7 cellular contexts compared by ENCODE assay signal in genomic region chr22:20916916-20917810, GRCh38. TPM values are rescaled to one million over a fixed set of nuclear protein-coding genes. Genes with fewer than 3 reads are reported as not detected.
DNase-seq lines count a peak whose midpoint lies in the region; ATAC-seq and TF ChIP-seq lines count a peak whose summit lies in the region.

A gene with protein sequence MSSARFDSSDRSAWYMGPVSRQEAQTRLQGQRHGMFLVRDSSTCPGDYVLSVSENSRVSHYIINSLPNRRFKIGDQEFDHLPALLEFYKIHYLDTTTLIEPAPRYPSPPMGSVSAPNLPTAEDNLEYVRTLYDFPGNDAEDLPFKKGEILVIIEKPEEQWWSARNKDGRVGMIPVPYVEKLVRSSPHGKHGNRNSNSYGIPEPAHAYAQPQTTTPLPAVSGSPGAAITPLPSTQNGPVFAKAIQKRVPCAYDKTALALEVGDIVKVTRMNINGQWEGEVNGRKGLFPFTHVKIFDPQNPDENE (plus strand): TSS chr22:20917407. CDS start chr22:20917935, 528 bp downstream.

- ATAC-seq in GM18502 (IDR thresholded peaks at IDR 0.05; ENCODE audit: poor library complexity, unreplicated experiment) (peak; percentile 93), HG02970 (IDR thresholded peaks at IDR 0.05; ENCODE audit: low FRiP score, unreplicated experiment) (peak; percentile 97)

- peaks cover 5 to 10% of the 10 kb centered on the region in 2 donors for H3K4me1 ChIP-seq in ascending aorta

- TF ChIP-seq CTCF in ascending aorta (IDR thresholded peaks at IDR 0.05): peak; percentile 93 to 97 (median 96)

- DNase-seq in NCI-H187 treated with DMSO at 0.1 percent for 48 hours (lab: John Stamatoyannopoulos, UW) (peak; percentile 57), ascending aorta (ENCODE audit: low spot score in 2 of 2) (peak; percentile 88 to 98), hepatic stellate cell (ENCODE audit: low spot score) (peak; percentile 99), renal cortical epithelial cell (ENCODE audit: low read depth) (peak; percentile 91)

- H3K9me3 ChIP-seq in ascending aorta: no peaks in the 10 kb centered on the region

- H3K4me3 ChIP-seq in ascending aorta: peak within 1 kb of the TSS; percentile 95 to 100

- no peaks in the 10 kb centered on the region for H3K27me3 ChIP-seq in ascending aorta

- intact Hi-C loops in T-helper 2 cell treated with Interferon-gamma antibody and Interleukin-4, amounts not matched to agents 100 ng/mL and 5 ng/mL, for 36 hours (cut with micrococcal nuclease): loop anchor here (1.0 kb wide), 1 partner anchor 59 kb away; the partner anchor contains the start of gene PI4KA
- intact Hi-C loops in ascending aorta (cut with DNase I): loop anchor here (1.0 to 10.0 kb wide), 6 partner anchors 32 to 728 kb away; partner anchors contain the start of genes MED15, PI4KA, SDF2L1 and THAP7

- H3K27ac ChIP-seq in ascending aorta: peak within 1 kb of the TSS; percentile 92 to 96

- no peaks in the 10 kb centered on the region for H3K36me3 ChIP-seq in ascending aorta

RNA-seq across cellular contexts. Expression of the gene that starts here (rescaled TPM):
- total RNA-seq in T-helper 2 cell treated with Interferon-gamma antibody and Interleukin-4, amounts not matched to agents 100 ng/mL and 5 ng/mL, for 36 hours: 73.7 and 74.8 TPM in 2 replicates
- total RNA-seq in ascending aorta: 21.2 TPM
- total RNA-seq in renal cortical epithelial cell: 48.1 and 66.8 TPM in 2 replicates

Comparison
In these comparisons a context has a peak if more than half of its experiments do, and no peak if none do; other contexts are left out.
1. Peak in every context shown above with its lines: DNase-seq, ATAC-seq, H3K4me3 ChIP-seq and H3K27ac ChIP-seq.